In genomic region chr1:20786310-20787099, GRCh38 we compare ENCODE assay signal across 8 cellular contexts. TPM values are rescaled to one million over a fixed set of nuclear protein-coding genes. Genes with fewer than 3 reads are reported as not detected.
DNase-seq lines count a peak whose midpoint lies in the region; ATAC-seq and TF ChIP-seq lines count a peak whose summit lies in the region.

No MANE protein-coding gene starts in this region.

- H2BK120ac ChIP-seq in H9 (ENCODE audit: low read depth, low read length, poor library complexity, severe bottlenecking): no peak overlapping the region

- TF ChIP-seq POLR2A in Raji (IDR thresholded peaks at IDR 0.05; ENCODE audit: insufficient read depth, low read depth, low read length): peak; percentile 85

- H3K4me2 ChIP-seq in H9 (ENCODE audit: insufficient read depth, insufficient read length, low read length) (peak overlapping the region; percentile 76), neural cell (ENCODE audit: low read length) (peak overlapping the region; percentile 92)

- H3K9me3 ChIP-seq in H9 (ENCODE audit: control insufficient read depth, low read depth, low read length) (no peaks in the 10 kb centered on the region), neural cell (ENCODE audit: low read length) (no peaks in the 10 kb centered on the region)

- peaks cover 0 to 5% (median 0%) of the 10 kb centered on the region in 3 experiments; a peak in 4 of 7 replicates for H3K36me3 Mint-ChIP-seq in H9 (ENCODE audit: insufficient read depth in 1 of 3, low read depth in 3 of 3)

- H3K9ac ChIP-seq in H9 (ENCODE audit: extremely low read depth, insufficient read length, low read length) (peak overlapping the region; percentile 76), neural cell (ENCODE audit: low read length) (peak overlapping the region; percentile 94)

- peak; percentile 86 for ATAC-seq in stimulated activated naive CD8-positive, alpha-beta T cell treated with anti-CD3 and anti-CD28 coated beads, Interleukin-15, amount 100 ng/mL, for 72 hours

- no peak overlapping the region for H3K23ac ChIP-seq in H9 (ENCODE audit: insufficient read length, low read depth, low read length)

- H3K27ac Mint-ChIP-seq in H9: peak overlapping the region; percentile 95 to 98 (median 98)
- H3K27ac Mint-ChIP-seq in stimulated activated naive CD8-positive, alpha-beta T cell treated with anti-CD3 and anti-CD28 coated beads, Interleukin-15, amount 100 ng/mL, for 72 hours: peak overlapping the region; percentile 91 to 99

- no peak overlapping the region for H3T11ph ChIP-seq in H9 (ENCODE audit: low read length)

- no peaks in the 10 kb centered on the region; a peak in 1 of 5 replicates for H3K9me3 Mint-ChIP-seq in H9
- no peaks in the 10 kb centered on the region for H3K9me3 Mint-ChIP-seq in stimulated activated naive CD8-positive, alpha-beta T cell treated with anti-CD3 and anti-CD28 coated beads, Interleukin-15, amount 100 ng/mL, for 72 hours

- no peak overlapping the region for H2BK12ac ChIP-seq in H9 (ENCODE audit: insufficient read length, low read depth, low read length)

- DNase-seq in ELR (ENCODE audit: low read depth) (peak; percentile 92), H9 (peak; percentile 97), M059J (ENCODE audit: low read depth) (peak; percentile 93), activated gamma-delta T cell (lab: John Stamatoyannopoulos, UW) (peak; percentile 93), fibroblast of villous mesenchyme (ENCODE audit: low read depth) (peak; percentile 95)
- peak; percentile 96 to 98 for DNase-seq in stimulated activated naive CD8-positive, alpha-beta T cell treated with anti-CD3 and anti-CD28 coated beads, Interleukin-15, amount 100 ng/mL, for 72 hours

- TF ChIP-seq CTCF in H9 (conservative IDR thresholded peaks at IDR 0.05) (no peak), fibroblast of villous mesenchyme (IDR thresholded peaks at IDR 0.05; ENCODE audit: insufficient read depth, low read depth, low read length) (no peak), neural cell (IDR thresholded peaks at IDR 0.05; ENCODE audit: poor library complexity, severe bottlenecking) (peak; percentile 15)

- peak overlapping the region; percentile 71 for H3K18ac ChIP-seq in H9 (ENCODE audit: insufficient read length, low read depth, low read length)

- H3K4me3 ChIP-seq in fibroblast of villous mesenchyme (ENCODE audit: low read depth, low read length): peak overlapping the region; percentile 99
- peak overlapping the region; percentile 96 for H3K4me3 ChIP-seq in neural cell (ENCODE audit: low read length)

- no peak overlapping the region for H3K4ac ChIP-seq in H9 (ENCODE audit: low read depth, low read length)

- H4K91ac ChIP-seq in H9 (ENCODE audit: insufficient read length, low read depth, low read length): no peak overlapping the region

- no peaks in the 10 kb centered on the region for H3K36me3 ChIP-seq in neural cell (ENCODE audit: insufficient read depth, low read length)

- no peaks in the 10 kb centered on the region for H4K20me1 ChIP-seq in H9 (ENCODE audit: control insufficient read depth, insufficient read depth, insufficient read length)
- peaks cover 19% of the 10 kb centered on the region for H4K20me1 ChIP-seq in neural cell (ENCODE audit: insufficient read depth)

- WGBS in H9 (ENCODE audit: extremely low coverage, insufficient read length, low lambda C conversion rate): no CpG with 5 or more reads among the region's 105 CpGs

- H3K27me3 ChIP-seq in H9 (ENCODE audit: insufficient read depth, low read length) (no peaks in the 10 kb centered on the region), neural cell (ENCODE audit: insufficient read depth, low read depth, low read length) (no peaks in the 10 kb centered on the region)

- H3K4me3 Mint-ChIP-seq in H9: peak overlapping the region; percentile 99 to 100
- H3K4me3 Mint-ChIP-seq in stimulated activated naive CD8-positive, alpha-beta T cell treated with anti-CD3 and anti-CD28 coated beads, Interleukin-15, amount 100 ng/mL, for 72 hours: peak overlapping the region; percentile 99 to 100

- H2AFZ ChIP-seq in H9 (ENCODE audit: low read length) (no peak overlapping the region), neural cell (ENCODE audit: low read depth, low read length) (peak overlapping the region; percentile 59)

- H4K8ac ChIP-seq in H9 (replicated peaks; ENCODE audit: insufficient read length, low read depth, low read length): no peak overlapping the region

- H3F3A ChIP-seq in neural cell (ENCODE audit: insufficient read depth, low read length, poor library complexity, severe bottlenecking): peaks cover 15% of the 10 kb centered on the region

- no peak for TF ChIP-seq EP300 in neural cell (conservative IDR thresholded peaks at IDR 0.05; ENCODE audit: poor library complexity, severe bottlenecking)

- no peak overlapping the region for H2BK5ac ChIP-seq in H9 (ENCODE audit: insufficient read length, low read length)

- H3K14ac ChIP-seq in H9 (ENCODE audit: insufficient read depth, low read length): peak overlapping the region; percentile 93

- peaks cover 8% of the 10 kb centered on the region for H3K23me2 ChIP-seq in H9 (ENCODE audit: insufficient read length, low read depth, low read length, poor library complexity, severe bottlenecking)

- H2AK5ac ChIP-seq in H9 (ENCODE audit: insufficient read length, low read length): no peak overlapping the region

- no peak overlapping the region for H2BK15ac ChIP-seq in H9 (ENCODE audit: low read depth, low read length)

- no peaks in the 10 kb centered on the region for H3K9me2 ChIP-seq in neural cell (ENCODE audit: insufficient read depth, low read length)

- H3K79me1 ChIP-seq in H9 (ENCODE audit: insufficient read depth, low read depth, low read length, poor library complexity, severe bottlenecking): peaks cover 7% of the 10 kb centered on the region

- H3K79me2 ChIP-seq in H9 (ENCODE audit: insufficient read depth, low read length): peaks cover 19% of the 10 kb centered on the region
- H3K79me2 ChIP-seq in neural cell (replicated peaks; ENCODE audit: insufficient read depth, low read length): peaks cover 47% of the 10 kb centered on the region

- no peak overlapping the region for H3K56ac ChIP-seq in H9 (ENCODE audit: insufficient read length, low read depth, low read length)

- H3K27ac ChIP-seq in H9 (ENCODE audit: insufficient read length, low read depth, low read length) (peak overlapping the region; percentile 5), neural cell (ENCODE audit: low read length) (peak overlapping the region; percentile 93)

- H3K4me1 Mint-ChIP-seq in H9: peaks cover 21 to 24% of the 10 kb centered on the region in 2 experiments
- peaks cover 34% of the 10 kb centered on the region for H3K4me1 Mint-ChIP-seq in stimulated activated naive CD8-positive, alpha-beta T cell treated with anti-CD3 and anti-CD28 coated beads, Interleukin-15, amount 100 ng/mL, for 72 hours

- 0 out of 2 replicates have a peak, but pooled peaks cover 2% of the 10 kb centered on the region for H3K27me3 Mint-ChIP-seq in H9 (ENCODE audit: low read depth)
- H3K27me3 Mint-ChIP-seq in stimulated activated naive CD8-positive, alpha-beta T cell treated with anti-CD3 and anti-CD28 coated beads, Interleukin-15, amount 100 ng/mL, for 72 hours: no peaks in the 10 kb centered on the region

- H2BK20ac ChIP-seq in H9 (ENCODE audit: low read depth, low read length, poor library complexity, severe bottlenecking): no peak overlapping the region

- TF ChIP-seq RAD21 in neural cell (conservative IDR thresholded peaks at IDR 0.05): no peak

- no peaks in the 10 kb centered on the region for H3K4me1 ChIP-seq in H9 (ENCODE audit: insufficient read depth, low read length)

- no peak overlapping the region for H4K5ac ChIP-seq in H9 (ENCODE audit: insufficient read length, low read depth, low read length)

TF ChIP-seq in neural cell, 6 proteins besides CTCF, POLR2A, EP300 and RAD21:
- TF ChIP-seq MXI1 (conservative IDR thresholded peaks at IDR 0.05; ENCODE audit: poor library complexity, severe bottlenecking) (peak; percentile 76), SMC3 (conservative IDR thresholded peaks at IDR 0.05; ENCODE audit: poor library complexity) (peak; percentile 26), EZH2 (IDR thresholded peaks at IDR 0.05; ENCODE audit: borderline replicate concordance, insufficient read depth, low read length, poor library complexity, severe bottlenecking) (no peak), TAF1 (IDR thresholded peaks at IDR 0.05; ENCODE audit: low read depth) (peak; percentile 38), REST (IDR thresholded peaks at IDR 0.05; ENCODE audit: borderline replicate concordance) (no peak), POLR2AphosphoS5 (IDR thresholded peaks at IDR 0.05) (peak; percentile 79)

RNA-seq across cellular contexts. Expression of gene HP1BP3, which starts 0.6 kb away (rescaled TPM):
- total RNA-seq in H9 (2021) (127 TPM in 2 replicates), fibroblast of villous mesenchyme (258 and 274 TPM in 2 replicates)
- total RNA-seq in M059J (2014; rRNA removed; shearing (Covaris generic)): 213 and 371 TPM in 2 replicates
- 389 and 425 TPM in 2 replicates for polyA plus RNA-seq in neural cell
- 550 and 602 TPM in 2 replicates for polyA minus RNA-seq in neural cell

RNA-seq across cellular contexts. Expression of gene SH2D5, which starts 54.0 kb away (rescaled TPM):
- total RNA-seq in H9 (2021) (7.2 and 8.7 TPM in 2 replicates), fibroblast of villous mesenchyme (3.9 and 4.3 TPM in 2 replicates)
- total RNA-seq in M059J (2014; rRNA removed; shearing (Covaris generic)): 1.1 and 2.1 TPM in 2 replicates
- 14.1 and 27.9 TPM in 2 replicates for polyA plus RNA-seq in neural cell
- 7.1 and 8.5 TPM in 2 replicates for polyA minus RNA-seq in neural cell

Comparison
In these comparisons a context has a peak if more than half of its experiments do, and no peak if none do; other contexts are left out.
1. Peak in every context shown above with its lines: DNase-seq, ATAC-seq, H3K4me3 ChIP-seq and H3K27ac ChIP-seq.